2 cellular contexts compared by ENCODE assay signal in the genomic region with DNA sequence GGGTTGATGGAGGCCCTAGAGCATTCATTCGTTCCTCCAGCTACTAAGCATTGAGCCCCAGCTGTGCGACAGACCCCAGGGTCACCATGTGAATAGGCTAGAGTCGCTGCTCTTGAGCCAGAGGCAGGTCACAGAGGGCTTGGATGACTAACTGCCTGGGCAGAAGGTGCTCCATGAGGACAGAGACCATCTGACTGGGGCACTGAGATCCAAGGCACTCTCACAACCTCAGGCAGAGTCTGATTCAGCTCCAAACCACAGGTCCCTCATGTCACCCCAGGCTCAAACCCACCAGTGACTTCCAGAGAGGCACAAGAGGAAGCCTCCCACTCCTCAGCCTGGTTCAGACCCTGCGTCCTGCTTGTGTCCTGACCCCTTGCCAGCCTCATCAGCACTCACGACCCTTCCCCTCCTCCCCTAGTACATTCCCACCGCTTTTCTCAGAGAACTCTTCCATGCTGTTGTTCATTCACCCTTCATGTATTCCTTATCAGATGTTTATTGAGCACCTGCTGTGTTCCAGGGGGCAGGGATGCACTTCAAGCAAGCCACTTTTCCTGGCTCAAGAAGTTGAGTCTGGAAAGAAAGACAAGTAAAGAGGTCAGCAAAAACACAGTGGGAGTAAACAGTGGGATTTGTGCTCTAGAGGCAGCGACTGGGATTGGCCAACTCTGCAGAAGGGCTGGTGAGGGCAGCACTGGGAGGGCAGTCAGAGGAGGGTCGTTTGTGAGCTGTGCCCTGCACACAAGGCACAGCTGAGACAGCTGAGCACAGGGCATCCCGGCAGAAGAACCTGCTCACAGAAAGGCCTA.
TF ChIP-seq lines count a peak whose summit lies in the region.

No MANE protein-coding gene starts in this region.

TF ChIP-seq in GM23338, 12 proteins besides CTCF, POLR2A, EP300 and RAD21 (continues in another document):
- TF ChIP-seq NANOG (IDR thresholded peaks at IDR 0.05; ENCODE audit: borderline replicate concordance), result no peak
- no peak for TF ChIP-seq STAT1 (IDR thresholded peaks at IDR 0.05; ENCODE audit: unreplicated experiment)
- TF ChIP-seq ZNF331 (CRISPR knock-in tag; IDR thresholded peaks at IDR 0.05; ENCODE audit: low read depth), result no peak
- TF ChIP-seq CREB1 (CRISPR knock-in tag; IDR thresholded peaks at IDR 0.05; ENCODE audit: low read depth), result no peak
- TF ChIP-seq, protein P1, sequence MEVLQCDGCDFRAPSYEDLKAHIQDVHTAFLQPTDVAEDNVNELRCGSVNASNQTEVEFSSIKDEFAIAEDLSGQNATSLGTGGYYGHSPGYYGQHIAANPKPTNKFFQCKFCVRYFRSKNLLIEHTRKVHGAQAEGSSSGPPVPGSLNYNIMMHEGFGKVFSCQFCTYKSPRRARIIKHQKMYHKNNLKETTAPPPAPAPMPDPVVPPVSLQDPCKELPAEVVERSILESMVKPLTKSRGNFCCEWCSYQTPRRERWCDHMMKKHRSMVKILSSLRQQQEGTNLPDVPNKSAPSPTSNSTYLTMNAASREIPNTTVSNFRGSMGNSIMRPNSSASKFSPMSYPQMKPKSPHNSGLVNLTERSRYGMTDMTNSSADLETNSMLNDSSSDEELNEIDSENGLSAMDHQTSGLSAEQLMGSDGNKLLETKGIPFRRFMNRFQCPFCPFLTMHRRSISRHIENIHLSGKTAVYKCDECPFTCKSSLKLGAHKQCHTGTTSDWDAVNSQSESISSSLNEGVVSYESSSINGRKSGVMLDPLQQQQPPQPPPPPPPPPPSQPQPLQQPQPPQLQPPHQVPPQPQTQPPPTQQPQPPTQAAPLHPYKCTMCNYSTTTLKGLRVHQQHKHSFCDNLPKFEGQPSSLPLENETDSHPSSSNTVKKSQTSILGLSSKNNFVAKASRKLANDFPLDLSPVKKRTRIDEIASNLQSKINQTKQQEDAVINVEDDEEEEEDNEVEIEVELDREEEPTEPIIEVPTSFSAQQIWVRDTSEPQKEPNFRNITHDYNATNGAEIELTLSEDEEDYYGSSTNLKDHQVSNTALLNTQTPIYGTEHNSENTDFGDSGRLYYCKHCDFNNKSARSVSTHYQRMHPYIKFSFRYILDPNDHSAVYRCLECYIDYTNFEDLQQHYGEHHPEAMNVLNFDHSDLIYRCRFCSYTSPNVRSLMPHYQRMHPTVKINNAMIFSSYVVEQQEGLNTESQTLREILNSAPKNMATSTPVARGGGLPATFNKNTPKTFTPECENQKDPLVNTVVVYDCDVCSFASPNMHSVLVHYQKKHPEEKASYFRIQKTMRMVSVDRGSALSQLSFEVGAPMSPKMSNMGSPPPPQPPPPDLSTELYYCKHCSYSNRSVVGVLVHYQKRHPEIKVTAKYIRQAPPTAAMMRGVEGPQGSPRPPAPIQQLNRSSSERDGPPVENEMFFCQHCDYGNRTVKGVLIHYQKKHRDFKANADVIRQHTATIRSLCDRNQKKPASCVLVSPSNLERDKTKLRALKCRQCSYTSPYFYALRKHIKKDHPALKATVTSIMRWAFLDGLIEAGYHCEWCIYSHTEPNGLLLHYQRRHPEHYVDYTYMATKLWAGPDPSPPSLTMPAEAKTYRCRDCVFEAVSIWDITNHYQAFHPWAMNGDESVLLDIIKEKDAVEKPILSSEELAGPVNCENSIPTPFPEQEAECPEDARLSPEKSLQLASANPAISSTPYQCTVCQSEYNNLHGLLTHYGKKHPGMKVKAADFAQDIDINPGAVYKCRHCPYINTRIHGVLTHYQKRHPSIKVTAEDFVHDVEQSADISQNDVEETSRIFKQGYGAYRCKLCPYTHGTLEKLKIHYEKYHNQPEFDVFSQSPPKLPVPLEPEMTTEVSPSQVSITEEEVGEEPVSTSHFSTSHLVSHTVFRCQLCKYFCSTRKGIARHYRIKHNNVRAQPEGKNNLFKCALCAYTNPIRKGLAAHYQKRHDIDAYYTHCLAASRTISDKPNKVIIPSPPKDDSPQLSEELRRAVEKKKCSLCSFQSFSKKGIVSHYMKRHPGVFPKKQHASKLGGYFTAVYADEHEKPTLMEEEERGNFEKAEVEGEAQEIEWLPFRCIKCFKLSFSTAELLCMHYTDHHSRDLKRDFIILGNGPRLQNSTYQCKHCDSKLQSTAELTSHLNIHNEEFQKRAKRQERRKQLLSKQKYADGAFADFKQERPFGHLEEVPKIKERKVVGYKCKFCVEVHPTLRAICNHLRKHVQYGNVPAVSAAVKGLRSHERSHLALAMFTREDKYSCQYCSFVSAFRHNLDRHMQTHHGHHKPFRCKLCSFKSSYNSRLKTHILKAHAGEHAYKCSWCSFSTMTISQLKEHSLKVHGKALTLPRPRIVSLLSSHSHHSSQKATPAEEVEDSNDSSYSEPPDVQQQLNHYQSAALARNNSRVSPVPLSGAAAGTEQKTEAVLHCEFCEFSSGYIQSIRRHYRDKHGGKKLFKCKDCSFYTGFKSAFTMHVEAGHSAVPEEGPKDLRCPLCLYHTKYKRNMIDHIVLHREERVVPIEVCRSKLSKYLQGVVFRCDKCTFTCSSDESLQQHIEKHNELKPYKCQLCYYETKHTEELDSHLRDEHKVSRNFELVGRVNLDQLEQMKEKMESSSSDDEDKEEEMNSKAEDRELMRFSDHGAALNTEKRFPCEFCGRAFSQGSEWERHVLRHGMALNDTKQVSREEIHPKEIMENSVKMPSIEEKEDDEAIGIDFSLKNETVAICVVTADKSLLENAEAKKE (CRISPR knock-in tag; IDR thresholded peaks at IDR 0.05), result no peak
- TF ChIP-seq EZH2phosphoT487 (IDR thresholded peaks at IDR 0.05; ENCODE audit: unreplicated experiment), result no peak
- no peak for TF ChIP-seq ZNF114 (CRISPR knock-in tag; IDR thresholded peaks at IDR 0.05)
- TF ChIP-seq POLR2AphosphoS5 (IDR thresholded peaks at IDR 0.05; ENCODE audit: low read depth), result no peak
- no peak for TF ChIP-seq EZH2 (IDR thresholded peaks at IDR 0.05; ENCODE audit: low read depth, unreplicated experiment)
- TF ChIP-seq, protein P2, sequence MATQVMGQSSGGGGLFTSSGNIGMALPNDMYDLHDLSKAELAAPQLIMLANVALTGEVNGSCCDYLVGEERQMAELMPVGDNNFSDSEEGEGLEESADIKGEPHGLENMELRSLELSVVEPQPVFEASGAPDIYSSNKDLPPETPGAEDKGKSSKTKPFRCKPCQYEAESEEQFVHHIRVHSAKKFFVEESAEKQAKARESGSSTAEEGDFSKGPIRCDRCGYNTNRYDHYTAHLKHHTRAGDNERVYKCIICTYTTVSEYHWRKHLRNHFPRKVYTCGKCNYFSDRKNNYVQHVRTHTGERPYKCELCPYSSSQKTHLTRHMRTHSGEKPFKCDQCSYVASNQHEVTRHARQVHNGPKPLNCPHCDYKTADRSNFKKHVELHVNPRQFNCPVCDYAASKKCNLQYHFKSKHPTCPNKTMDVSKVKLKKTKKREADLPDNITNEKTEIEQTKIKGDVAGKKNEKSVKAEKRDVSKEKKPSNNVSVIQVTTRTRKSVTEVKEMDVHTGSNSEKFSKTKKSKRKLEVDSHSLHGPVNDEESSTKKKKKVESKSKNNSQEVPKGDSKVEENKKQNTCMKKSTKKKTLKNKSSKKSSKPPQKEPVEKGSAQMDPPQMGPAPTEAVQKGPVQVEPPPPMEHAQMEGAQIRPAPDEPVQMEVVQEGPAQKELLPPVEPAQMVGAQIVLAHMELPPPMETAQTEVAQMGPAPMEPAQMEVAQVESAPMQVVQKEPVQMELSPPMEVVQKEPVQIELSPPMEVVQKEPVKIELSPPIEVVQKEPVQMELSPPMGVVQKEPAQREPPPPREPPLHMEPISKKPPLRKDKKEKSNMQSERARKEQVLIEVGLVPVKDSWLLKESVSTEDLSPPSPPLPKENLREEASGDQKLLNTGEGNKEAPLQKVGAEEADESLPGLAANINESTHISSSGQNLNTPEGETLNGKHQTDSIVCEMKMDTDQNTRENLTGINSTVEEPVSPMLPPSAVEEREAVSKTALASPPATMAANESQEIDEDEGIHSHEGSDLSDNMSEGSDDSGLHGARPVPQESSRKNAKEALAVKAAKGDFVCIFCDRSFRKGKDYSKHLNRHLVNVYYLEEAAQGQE (IDR thresholded peaks at IDR 0.05; ENCODE audit: unreplicated experiment), result no peak
- TF ChIP-seq JUNB (IDR thresholded peaks at IDR 0.05; ENCODE audit: unreplicated experiment), result no peak

TF ChIP-seq in SK-N-SH, 30 proteins besides CTCF, POLR2A, EP300 and RAD21:
- TF ChIP-seq, protein P3, sequence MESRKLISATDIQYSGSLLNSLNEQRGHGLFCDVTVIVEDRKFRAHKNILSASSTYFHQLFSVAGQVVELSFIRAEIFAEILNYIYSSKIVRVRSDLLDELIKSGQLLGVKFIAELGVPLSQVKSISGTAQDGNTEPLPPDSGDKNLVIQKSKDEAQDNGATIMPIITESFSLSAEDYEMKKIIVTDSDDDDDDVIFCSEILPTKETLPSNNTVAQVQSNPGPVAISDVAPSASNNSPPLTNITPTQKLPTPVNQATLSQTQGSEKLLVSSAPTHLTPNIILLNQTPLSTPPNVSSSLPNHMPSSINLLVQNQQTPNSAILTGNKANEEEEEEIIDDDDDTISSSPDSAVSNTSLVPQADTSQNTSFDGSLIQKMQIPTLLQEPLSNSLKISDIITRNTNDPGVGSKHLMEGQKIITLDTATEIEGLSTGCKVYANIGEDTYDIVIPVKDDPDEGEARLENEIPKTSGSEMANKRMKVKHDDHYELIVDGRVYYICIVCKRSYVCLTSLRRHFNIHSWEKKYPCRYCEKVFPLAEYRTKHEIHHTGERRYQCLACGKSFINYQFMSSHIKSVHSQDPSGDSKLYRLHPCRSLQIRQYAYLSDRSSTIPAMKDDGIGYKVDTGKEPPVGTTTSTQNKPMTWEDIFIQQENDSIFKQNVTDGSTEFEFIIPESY (IDR thresholded peaks at IDR 0.05; ENCODE audit: borderline replicate concordance, low read depth), result no peak
- TF ChIP-seq TAF1 (IDR thresholded peaks at IDR 0.05; ENCODE audit: borderline replicate concordance, low read depth, low read length) (no peak), GABPA (IDR thresholded peaks at IDR 0.05; ENCODE audit: low read depth) (no peak), EZH2phosphoT487 (IDR thresholded peaks at IDR 0.05; ENCODE audit: borderline replicate concordance, low read depth) (no peak), RCOR1 (IDR thresholded peaks at IDR 0.05; ENCODE audit: low read length) (no peak), SMC3 (IDR thresholded peaks at IDR 0.05; ENCODE audit: low read depth, low read length) (no peak)
- TF ChIP-seq, protein P4, sequence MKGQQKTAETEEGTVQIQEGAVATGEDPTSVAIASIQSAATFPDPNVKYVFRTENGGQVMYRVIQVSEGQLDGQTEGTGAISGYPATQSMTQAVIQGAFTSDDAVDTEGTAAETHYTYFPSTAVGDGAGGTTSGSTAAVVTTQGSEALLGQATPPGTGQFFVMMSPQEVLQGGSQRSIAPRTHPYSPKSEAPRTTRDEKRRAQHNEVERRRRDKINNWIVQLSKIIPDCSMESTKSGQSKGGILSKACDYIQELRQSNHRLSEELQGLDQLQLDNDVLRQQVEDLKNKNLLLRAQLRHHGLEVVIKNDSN (IDR thresholded peaks at IDR 0.05; ENCODE audit: borderline replicate concordance, low read depth), result no peak
- TF ChIP-seq, protein P5, sequence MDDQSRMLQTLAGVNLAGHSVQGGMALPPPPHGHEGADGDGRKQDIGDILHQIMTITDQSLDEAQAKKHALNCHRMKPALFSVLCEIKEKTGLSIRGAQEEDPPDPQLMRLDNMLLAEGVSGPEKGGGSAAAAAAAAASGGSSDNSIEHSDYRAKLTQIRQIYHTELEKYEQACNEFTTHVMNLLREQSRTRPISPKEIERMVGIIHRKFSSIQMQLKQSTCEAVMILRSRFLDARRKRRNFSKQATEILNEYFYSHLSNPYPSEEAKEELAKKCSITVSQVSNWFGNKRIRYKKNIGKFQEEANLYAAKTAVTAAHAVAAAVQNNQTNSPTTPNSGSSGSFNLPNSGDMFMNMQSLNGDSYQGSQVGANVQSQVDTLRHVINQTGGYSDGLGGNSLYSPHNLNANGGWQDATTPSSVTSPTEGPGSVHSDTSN (IDR thresholded peaks at IDR 0.05), result no peak
- TF ChIP-seq, protein P6, sequence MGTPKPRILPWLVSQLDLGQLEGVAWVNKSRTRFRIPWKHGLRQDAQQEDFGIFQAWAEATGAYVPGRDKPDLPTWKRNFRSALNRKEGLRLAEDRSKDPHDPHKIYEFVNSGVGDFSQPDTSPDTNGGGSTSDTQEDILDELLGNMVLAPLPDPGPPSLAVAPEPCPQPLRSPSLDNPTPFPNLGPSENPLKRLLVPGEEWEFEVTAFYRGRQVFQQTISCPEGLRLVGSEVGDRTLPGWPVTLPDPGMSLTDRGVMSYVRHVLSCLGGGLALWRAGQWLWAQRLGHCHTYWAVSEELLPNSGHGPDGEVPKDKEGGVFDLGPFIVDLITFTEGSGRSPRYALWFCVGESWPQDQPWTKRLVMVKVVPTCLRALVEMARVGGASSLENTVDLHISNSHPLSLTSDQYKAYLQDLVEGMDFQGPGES (IDR thresholded peaks at IDR 0.05; ENCODE audit: low read depth, low read length), result no peak
